ENCODE assay signal across 8 cellular contexts in genomic region chr7:100897111-100897608, GRCh38. TPM values are rescaled to one million over a fixed set of nuclear protein-coding genes. Genes with fewer than 3 reads are reported as not detected.
DNase-seq lines count a peak whose midpoint lies in the region; ATAC-seq and TF ChIP-seq lines count a peak whose summit lies in the region.

No MANE protein-coding gene starts in this region.

- H3K79me2 ChIP-seq in neural cell (replicated peaks; ENCODE audit: insufficient read depth, low read length) = no peaks in the 10 kb centered on the region

- WGBS in esophagus squamous epithelium, 2 donors = 5 to 15% methylated on average over 2 to 12 of the region's 35 CpGs
- 1% methylated on average over 30 to 35 of the region's 35 CpGs for WGBS in aorta, 2 donors

- H3K36me3 ChIP-seq in esophagus squamous epithelium (no peaks in the 10 kb centered on the region), neural cell (ENCODE audit: insufficient read depth, low read length) (no peaks in the 10 kb centered on the region), aorta (ENCODE audit: control insufficient read depth in 1 of 2, insufficient read depth in 2 of 2, low read length in 1 of 2) (no peaks in the 10 kb centered on the region)

- POLR2A ChIA-PET in CD4-positive, alpha-beta T cell (lab: Charles Lee) = no interaction called here

- peak; percentile 66 for ATAC-seq in CD4-positive, alpha-beta T cell (ENCODE audit: poor library complexity)
- no peak for ATAC-seq in aorta (ENCODE audit: low FRiP score)

- H3K9me3 Mint-ChIP-seq in CD4-positive, alpha-beta T cell = no peaks in the 10 kb centered on the region

- H3K9ac ChIP-seq in neural cell (ENCODE audit: low read length) = peak overlapping the region; percentile 70

- CTCF ChIA-PET in CD4-positive, alpha-beta T cell (lab: Charles Lee) = interaction anchor here (0.7 to 1.5 kb wide), 3 partner anchors 45 to 386 kb away, joined by 3 to 6 read pairs (median 3); partner anchors contain the start of gene SLC12A9

- no peaks in the 10 kb centered on the region for H4K20me1 ChIP-seq in neural cell (ENCODE audit: insufficient read depth)

- peak; percentile 85 for TF ChIP-seq RAD21 in neural cell (conservative IDR thresholded peaks at IDR 0.05)

- no peak for TF ChIP-seq EP300 in neural cell (conservative IDR thresholded peaks at IDR 0.05; ENCODE audit: poor library complexity, severe bottlenecking)

- peak overlapping the region; percentile 31 for H3K4me2 ChIP-seq in neural cell (ENCODE audit: low read length)

- H3K36me3 Mint-ChIP-seq in CD4-positive, alpha-beta T cell (ENCODE audit: low read depth) = no peaks in the 10 kb centered on the region

- H3K9me3 ChIP-seq in CD4-positive, alpha-beta T cell (ENCODE audit: control insufficient read depth, low read length) = no peaks in the 10 kb centered on the region
- H3K9me3 ChIP-seq in esophagus squamous epithelium (no peaks in the 10 kb centered on the region), neural cell (ENCODE audit: low read length) (no peaks in the 10 kb centered on the region), aorta (ENCODE audit: control insufficient read depth, low read length) (peaks cover 1% of the 10 kb centered on the region)

- H3K4me1 ChIP-seq in esophagus squamous epithelium (peaks cover 20 to 34% (median 28%) of the 10 kb centered on the region in 3 donors), aorta (ENCODE audit: control insufficient read depth in 1 of 2, insufficient read depth in 2 of 2, low read length in 2 of 2) (no peaks in the 10 kb centered on the region)

- TF ChIP-seq POLR2A in esophagus squamous epithelium (IDR thresholded peaks at IDR 0.05) = no peak

- H2AFZ ChIP-seq in neural cell (ENCODE audit: low read depth, low read length) = no peak overlapping the region

- no peaks in the 10 kb centered on the region for H3K9me2 ChIP-seq in neural cell (ENCODE audit: insufficient read depth, low read length)

- H3K27me3 Mint-ChIP-seq in CD4-positive, alpha-beta T cell = peaks cover 52% of the 10 kb centered on the region

- no peak overlapping the region for H3K27ac Mint-ChIP-seq in CD4-positive, alpha-beta T cell

- H3K27me3 ChIP-seq in CD4-positive, alpha-beta T cell (ENCODE audit: control insufficient read depth, insufficient read depth, low read length) = peaks cover 58% of the 10 kb centered on the region
- H3K27me3 ChIP-seq in esophagus squamous epithelium (peaks cover 9 to 96% (median 17%) of the 10 kb centered on the region in 4 donors), neural cell (ENCODE audit: insufficient read depth, low read depth, low read length) (peaks cover 28% of the 10 kb centered on the region), aorta (ENCODE audit: control insufficient read depth in 1 of 2, insufficient read depth in 2 of 2, low read length in 1 of 2) (no peaks in the 10 kb centered on the region)

- peaks cover 8% of the 10 kb centered on the region for H3K4me1 Mint-ChIP-seq in CD4-positive, alpha-beta T cell (ENCODE audit: low read depth)

- TF ChIP-seq CTCF in CD4-positive, alpha-beta T cell (IDR thresholded peaks at IDR 0.05) = peak; percentile 70
- TF ChIP-seq CTCF in LNCaP clone FGC (IDR thresholded peaks at IDR 0.05; ENCODE audit: control insufficient read depth, extremely low read depth, insufficient read depth) (peak; percentile 72), esophagus squamous epithelium (IDR thresholded peaks at IDR 0.05) (peak; percentile 52 to 80 (median 77)), neural cell (IDR thresholded peaks at IDR 0.05; ENCODE audit: poor library complexity, severe bottlenecking) (peak; percentile 98)

- H3K4me3 Mint-ChIP-seq in CD4-positive, alpha-beta T cell = peak overlapping the region; percentile 68

- peak in 6 of 10 experiments; percentile 48 to 79 (median 56) for DNase-seq in CD4-positive, alpha-beta T cell
- no peak for DNase-seq in LNCaP clone FGC (ENCODE audit: low read depth)
- peak; percentile 89 for DNase-seq in activated CD8-positive, alpha-beta memory T cell treated with anti-CD3 and anti-CD28 coated beads, Interleukin-2, amount 50 U/mL, for 48 hours
- DNase-seq in esophagus squamous epithelium (lab: John Stamatoyannopoulos, UW) = no peak
- peak in 1 of 2 donors; percentile 92 for DNase-seq in aorta
- no peak for DNase-seq in NCI-H2107 treated with DMSO at 0.1 percent for 48 hours (lab: John Stamatoyannopoulos, UW; ENCODE audit: unreplicated experiment)
- no peak for DNase-seq in DMS79 treated with DMSO at 0.1 percent for 48 hours (lab: John Stamatoyannopoulos, UW)

- intact Hi-C loops in CD4-positive, alpha-beta T cell (cut with DNase I, micrococcal nuclease) = loop anchor here (1.0 to 10.0 kb wide), 4 partner anchors 162 to 388 kb away; partner anchors contain the start of genes PLOD3 (in 1 of the 2) and ZNHIT1 (in 1 of the 2)
- intact Hi-C loops in esophagus squamous epithelium (cut with DNase I) = loop anchor here (5.0 kb wide), 1 partner anchor 160 kb away; no protein-coding TSS in a partner anchor
- intact Hi-C loops in aorta (cut with DNase I) = loop anchor here in 1 of 2 donors (5.0 to 10.0 kb wide), 2 partner anchors 70 to 268 kb away; partner anchors contain the start of genes MUC12 and VGF

- H3K27ac ChIP-seq in CD4-positive, alpha-beta T cell (ENCODE audit: low read depth, low read length) = no peak overlapping the region
- H3K27ac ChIP-seq in esophagus squamous epithelium (no peak overlapping the region), neural cell (ENCODE audit: low read length) (no peak overlapping the region), aorta (ENCODE audit: low read depth in 1 of 2, low read length in 2 of 2) (no peak overlapping the region)

- H3F3A ChIP-seq in neural cell (ENCODE audit: insufficient read depth, low read length, poor library complexity, severe bottlenecking) = no peaks in the 10 kb centered on the region

- H3K4me3 ChIP-seq in LNCaP clone FGC (ENCODE audit: low read depth, low read length) (no peak overlapping the region), esophagus squamous epithelium (peak overlapping the region in 3 of 4 donors; percentile 50 to 68 (median 51)), neural cell (ENCODE audit: low read length) (peak overlapping the region; percentile 72), aorta (ENCODE audit: low read length in 2 of 2) (peak overlapping the region; percentile 12 to 15)

TF ChIP-seq in neural cell, 6 proteins besides CTCF, POLR2A, EP300 and RAD21:
- no peak for TF ChIP-seq TAF1 (IDR thresholded peaks at IDR 0.05; ENCODE audit: low read depth)
- peak; percentile 3 for TF ChIP-seq POLR2AphosphoS5 (IDR thresholded peaks at IDR 0.05)
- peak; percentile 99 for TF ChIP-seq SMC3 (conservative IDR thresholded peaks at IDR 0.05; ENCODE audit: poor library complexity)
- TF ChIP-seq MXI1 (conservative IDR thresholded peaks at IDR 0.05; ENCODE audit: poor library complexity, severe bottlenecking) = peak; percentile 70

RNA-seq across cellular contexts. Expression of gene ACHE, which starts 1.5 kb away (rescaled TPM):
- under 1 TPM; 0.14 to 0.22 TPM for total RNA-seq in CD4-positive, alpha-beta T cell
- 1 to 10 TPM in 3 of 4 donors, under 1 TPM in 1; 0.22 to 1.5 (median 1.3) TPM for total RNA-seq in esophagus squamous epithelium
- 12.2 and 14.3 TPM in 2 replicates for polyA plus RNA-seq in neural cell
- 12.4 and 15.6 TPM in 2 replicates for polyA minus RNA-seq in neural cell
- 1 to 10 TPM; 2.0 to 2.6 TPM for total RNA-seq in aorta
- 1 to 10 TPM; 1.0 to 1.1 TPM for polyA plus RNA-seq in aorta

RNA-seq across cellular contexts. Expression of gene UFSP1, which starts 7.6 kb away (rescaled TPM):
- 1 to 10 TPM; 1.1 to 1.5 TPM for total RNA-seq in CD4-positive, alpha-beta T cell
- total RNA-seq in esophagus squamous epithelium = 1 to 10 TPM; 1.3 to 8.4 (median 5.5) TPM
- 2.4 and 5.0 TPM in 2 replicates for polyA plus RNA-seq in neural cell
- polyA minus RNA-seq in neural cell = 5.6 and 7.2 TPM in 2 replicates
- total RNA-seq in aorta = 1 to 10 TPM; 2.0 to 2.6 TPM
- 1 to 10 TPM; 1.5 to 2.0 TPM for polyA plus RNA-seq in aorta

RNA-seq across cellular contexts. Expression of gene SRRT, which starts 22.3 kb away (rescaled TPM):
- 100 to 1,000 TPM; 355 to 382 TPM for total RNA-seq in CD4-positive, alpha-beta T cell
- total RNA-seq in esophagus squamous epithelium (10 to 100 TPM; 53.8 to 91.0 (median 68.4) TPM), aorta (100 to 1,000 TPM in 1 of 2 donors, 10 to 100 TPM in 1; 95.5 to 118 TPM)
- polyA plus RNA-seq in neural cell (59.9 and 65.2 TPM in 2 replicates), aorta (100 to 1,000 TPM in 1 of 2 donors, 10 to 100 TPM in 1; 22.2 to 151 TPM)
- polyA minus RNA-seq in neural cell = 38.4 and 47.5 TPM in 2 replicates

RNA-seq across cellular contexts. Expression of gene TRIP6, which starts 30.0 kb away (rescaled TPM):
- 1 to 10 TPM; 4.3 to 6.1 TPM for total RNA-seq in CD4-positive, alpha-beta T cell
- total RNA-seq in esophagus squamous epithelium (100 to 1,000 TPM in 2 of 4 donors, 10 to 100 TPM in 2; 81.4 to 109 (median 93.7) TPM), aorta (10 to 100 TPM; 77.3 to 80.3 TPM)
- polyA plus RNA-seq in neural cell (1.4 and 2.1 TPM in 2 replicates), aorta (100 to 1,000 TPM in 1 of 2 donors, 10 to 100 TPM in 1; 39.3 to 136 TPM)
- 1.2 and 1.5 TPM in 2 replicates for polyA minus RNA-seq in neural cell

RNA-seq across cellular contexts. Expression of gene SLC12A9, which starts 44.6 kb away (rescaled TPM):
- total RNA-seq in CD4-positive, alpha-beta T cell = 10 to 100 TPM; 26.3 to 28.2 TPM
- total RNA-seq in esophagus squamous epithelium = 10 to 100 TPM in 3 of 4 donors, 1 to 10 TPM in 1; 9.9 to 19.6 (median 17.3) TPM
- polyA plus RNA-seq in neural cell = 21.2 and 29.0 TPM in 2 replicates
- polyA minus RNA-seq in neural cell = 14.8 and 19.2 TPM in 2 replicates
- total RNA-seq in aorta = 10 to 100 TPM; 20.3 to 34.3 TPM
- polyA plus RNA-seq in aorta = 10 to 100 TPM in 1 of 2 donors, 1 to 10 TPM in 1; 8.5 to 43.9 TPM

Comparison
In these comparisons a context has a peak if more than half of its experiments do, and no peak if none do; other contexts are left out.
1. DNase-seq: peak in CD4-positive, alpha-beta T cell (6 of 10) and activated CD8-positive, alpha-beta memory T cell treated with anti-CD3 and anti-CD28 coated beads, Interleukin-2, amount 50 U/mL, for 48 hours (single experiment); none in LNCaP clone FGC (single experiment), esophagus squamous epithelium (single experiment), NCI-H2107 treated with DMSO at 0.1 percent for 48 hours (single experiment) and DMS79 treated with DMSO at 0.1 percent for 48 hours (single experiment).
2. Peak in every context shown above with its lines, with median percentiles within 50 percentile points of each other: CTCF ChIP-seq.